ENCODE assay signal across 1 cellular context in genomic region chr6:2471474-2471873, GRCh38.
TF ChIP-seq lines count a peak whose summit lies in the region.

No MANE protein-coding gene starts in this region.

TF ChIP-seq in HepG2, 621 proteins besides CTCF, POLR2A, EP300 and RAD21 (continued from another document):
- no peak for TF ChIP-seq RERE (CRISPR knock-in tag; IDR thresholded peaks at IDR 0.05; ENCODE audit: low read depth)
- TF ChIP-seq BHLHE40 (IDR thresholded peaks at IDR 0.05; ENCODE audit: low read length), result peak; percentile 89
- no peak for TF ChIP-seq POGZ (CRISPR knock-in tag; IDR thresholded peaks at IDR 0.05)
- TF ChIP-seq ZNF609 (CRISPR knock-in tag; IDR thresholded peaks at IDR 0.05; ENCODE audit: borderline replicate concordance), result no peak
